ENCODE assay signal across 34 cellular contexts in genomic region chr21:32790626-32791025, GRCh38.
"Had no signal": no experiment of that assay in that cellular context is flagged by ENCODE, and none has a peak within 500 bp of the region (broad histone marks: within the 10 kb centered on the region; RNA-seq: fewer than 3 reads in every experiment).

No MANE protein-coding gene starts in this region.

- H3K9me3 ChIP-seq: MG63 had no signal

- H3K4me3 ChIP-seq: MG63 had no signal

- H3K4me2 ChIP-seq: KMS-11 had no signal

- H3K27ac ChIP-seq: KMS-11 had no signal

- H3K36me3 ChIP-seq: MG63 had no signal

- DNase-seq: Karpas-422, Kasumi-1, MG63, MM.1S, MV-4-11, NCI-H1048, NCI-H1092, NCI-H1092 treated with DMSO at 0.1 percent for 48 hours, NCI-H1105, NCI-H1105 treated with DMSO at 0.1 percent for 48 hours, NCI-H1417 treated with DMSO at 0.1 percent for 48 hours, NCI-H1436, NCI-H1436 treated with DMSO at 0.1 percent for 48 hours, NCI-H146, NCI-H1694, NCI-H1694 treated with DMSO at 0.1 percent for 48 hours, NCI-H187, NCI-H187 treated with DMSO at 0.1 percent for 48 hours, NCI-H1930, NCI-H2029, NCI-H2029 treated with DMSO at 0.1 percent for 48 hours, NCI-H2081, NCI-H2081 treated with DMSO at 0.1 percent for 48 hours, NCI-H2107, NCI-H2171, NCI-H2171 treated with DMSO at 0.1 percent for 48 hours, NCI-H2227 treated with DMSO at 0.1 percent for 48 hours, NCI-H226, NCI-H345, NCI-H446, NCI-H446 treated with DMSO at 0.1 percent for 48 hours, NCI-H510A, NCI-H510A treated with DMSO at 0.1 percent for 48 hours had no signal

- H3K9ac ChIP-seq: KMS-11 had no signal

- H3K27me3 ChIP-seq: MG63 had no signal
